In the genomic region with DNA sequence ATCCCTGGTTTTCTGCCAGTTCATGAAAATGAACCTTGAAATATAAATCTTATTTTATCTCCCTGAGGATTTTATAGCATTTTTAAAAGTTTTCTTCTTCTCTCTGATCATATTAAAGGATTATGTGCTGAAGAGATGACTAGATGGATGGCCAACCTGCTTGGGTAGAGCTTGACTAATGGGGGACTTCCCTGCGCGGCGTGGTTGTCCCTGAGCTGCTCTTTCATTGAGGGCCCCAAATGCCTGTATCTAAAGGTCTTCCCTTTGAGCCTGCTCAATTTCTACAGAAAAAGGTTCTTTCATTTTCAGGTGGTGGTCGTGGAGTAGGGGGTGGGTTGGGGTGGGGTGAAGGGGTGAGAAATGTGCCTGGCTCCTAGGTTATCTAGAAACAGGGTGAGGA, we compare ENCODE assay signal across 16 cellular contexts.
"Had no signal": no experiment of that assay in that cellular context is flagged by ENCODE, and none has a peak within 500 bp of the region (broad histone marks: within the 10 kb centered on the region; RNA-seq: fewer than 3 reads in every experiment).

No MANE protein-coding gene starts in this region.

- ATAC-seq: body of pancreas; effector memory CD8-positive, alpha-beta T cell; heart right ventricle; left lung; sciatic nerve had no signal

- H3K36me3 Mint-ChIP-seq: activated naive CD8-positive, alpha-beta T cell treated with anti-CD3 and anti-CD28 coated beads, Interleukin-2, amount 10 ng/mL, durations not matched to agents 7 days and 5 days; mesothelial cell of epicardium had no signal

- H3K9me3 Mint-ChIP-seq: activated naive CD8-positive, alpha-beta T cell treated with anti-CD3 and anti-CD28 coated beads, Interleukin-2, amount 10 ng/mL, durations not matched to agents 7 days and 5 days; effector memory CD8-positive, alpha-beta T cell; mesothelial cell of epicardium; nephron had no signal

- H3K9me3 ChIP-seq: body of pancreas, esophagus squamous epithelium, heart right ventricle, left lung, tibial artery, uterus had no signal

- H3K36me3 ChIP-seq: esophagus squamous epithelium, heart right ventricle, left lung, tibial artery, uterus had no signal

- H3K4me1 ChIP-seq: uterus had no signal

- H3K27ac Mint-ChIP-seq: activated naive CD8-positive, alpha-beta T cell treated with anti-CD3 and anti-CD28 coated beads, Interleukin-2, amount 10 ng/mL, durations not matched to agents 7 days and 5 days; effector memory CD8-positive, alpha-beta T cell; mesothelial cell of epicardium; nephron had no signal

- H3K4me3 ChIP-seq: body of pancreas, esophagus squamous epithelium, heart right ventricle, left lung, tibial artery, uterus had no signal

- H3K27me3 ChIP-seq: body of pancreas, esophagus squamous epithelium, heart right ventricle, left lung, uterus had no signal

- H3K27ac ChIP-seq: body of pancreas, esophagus squamous epithelium, heart right ventricle, left lung, parathyroid adenoma, tibial artery, uterus had no signal

- H3K4me3 Mint-ChIP-seq: activated naive CD8-positive, alpha-beta T cell treated with anti-CD3 and anti-CD28 coated beads, Interleukin-2, amount 10 ng/mL, durations not matched to agents 7 days and 5 days; effector memory CD8-positive, alpha-beta T cell; mesothelial cell of epicardium; nephron had no signal

- DNase-seq: activated gamma-delta T cell treated with Interleukin-2 at 50 U/mL for 16 hours; activated naive CD8-positive, alpha-beta T cell treated with anti-CD3 and anti-CD28 coated beads, Interleukin-2, amount 10 ng/mL, durations not matched to agents 7 days and 5 days; body of pancreas; effector memory CD8-positive, alpha-beta T cell; esophagus squamous epithelium; heart right ventricle; left lung; stimulated activated naive CD4-positive, alpha-beta T cell; substantia nigra; T-helper 1 cell; tibial artery; uterus had no signal
